Comparison of ENCODE assay signal across 2 cellular contexts in the genomic region with DNA sequence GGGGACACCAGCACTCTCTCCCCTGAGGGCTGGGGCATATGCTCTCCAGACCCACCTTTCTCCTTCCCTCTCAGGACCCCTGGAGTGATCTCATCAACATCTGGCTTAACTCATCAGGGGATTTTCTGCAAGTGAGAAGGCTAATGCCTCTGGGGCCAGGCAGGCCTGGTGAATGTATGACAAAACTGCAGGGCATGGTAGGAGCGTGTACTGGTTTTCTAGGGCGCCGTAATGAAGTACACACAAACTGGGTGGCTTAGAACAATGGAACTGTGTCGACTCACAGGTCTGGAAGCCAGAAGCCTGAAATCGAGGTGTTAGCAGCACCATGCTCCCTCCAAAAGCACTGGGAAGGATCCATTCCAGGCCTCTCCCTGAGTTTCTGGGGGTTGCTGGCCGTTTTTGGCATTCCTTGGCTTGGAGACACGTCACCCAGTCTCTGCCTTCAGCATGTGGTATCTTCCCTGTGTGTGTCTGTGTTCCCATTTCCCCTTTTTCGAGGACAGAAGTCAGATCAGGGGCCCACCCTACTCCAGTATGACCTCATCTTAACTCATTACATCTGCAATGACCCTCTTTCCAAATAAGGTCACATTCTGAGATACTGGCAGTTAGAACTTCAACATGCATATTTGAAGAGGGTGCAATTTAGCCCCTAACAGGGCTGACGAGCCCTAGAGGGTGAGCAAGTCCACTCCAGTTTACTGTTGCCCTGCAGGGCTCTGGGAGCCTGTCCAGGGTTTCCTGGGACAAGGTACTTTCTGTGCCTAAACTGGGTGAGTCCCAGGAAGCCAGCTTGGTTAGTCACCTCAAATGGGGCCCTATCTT.
TF ChIP-seq lines count a peak whose summit lies in the region.

No MANE protein-coding gene starts in this region.

TF ChIP-seq in SK-N-SH, 30 proteins besides CTCF, POLR2A, EP300 and RAD21 (continued from another document):
- TF ChIP-seq GATA2 (CRISPR knock-in tag; IDR thresholded peaks at IDR 0.05) (no peak), FOXM1 (IDR thresholded peaks at IDR 0.05; ENCODE audit: low read depth) (no peak), TCF12 (IDR thresholded peaks at IDR 0.05) (no peak), ELF1 (IDR thresholded peaks at IDR 0.05) (no peak), GABPA (IDR thresholded peaks at IDR 0.05; ENCODE audit: low read depth) (no peak), MXI1 (IDR thresholded peaks at IDR 0.05; ENCODE audit: low read depth, low read length) (no peak), MEF2A (IDR thresholded peaks at IDR 0.05; ENCODE audit: borderline replicate concordance, low read depth) (no peak), RXRA (IDR thresholded peaks at IDR 0.05; ENCODE audit: borderline replicate concordance, low read depth) (no peak), CHD2 (IDR thresholded peaks at IDR 0.05; ENCODE audit: low read length, partially characterized antibody) (no peak), NFIC (IDR thresholded peaks at IDR 0.05; ENCODE audit: borderline replicate concordance) (no peak)
- TF ChIP-seq, protein P1, sequence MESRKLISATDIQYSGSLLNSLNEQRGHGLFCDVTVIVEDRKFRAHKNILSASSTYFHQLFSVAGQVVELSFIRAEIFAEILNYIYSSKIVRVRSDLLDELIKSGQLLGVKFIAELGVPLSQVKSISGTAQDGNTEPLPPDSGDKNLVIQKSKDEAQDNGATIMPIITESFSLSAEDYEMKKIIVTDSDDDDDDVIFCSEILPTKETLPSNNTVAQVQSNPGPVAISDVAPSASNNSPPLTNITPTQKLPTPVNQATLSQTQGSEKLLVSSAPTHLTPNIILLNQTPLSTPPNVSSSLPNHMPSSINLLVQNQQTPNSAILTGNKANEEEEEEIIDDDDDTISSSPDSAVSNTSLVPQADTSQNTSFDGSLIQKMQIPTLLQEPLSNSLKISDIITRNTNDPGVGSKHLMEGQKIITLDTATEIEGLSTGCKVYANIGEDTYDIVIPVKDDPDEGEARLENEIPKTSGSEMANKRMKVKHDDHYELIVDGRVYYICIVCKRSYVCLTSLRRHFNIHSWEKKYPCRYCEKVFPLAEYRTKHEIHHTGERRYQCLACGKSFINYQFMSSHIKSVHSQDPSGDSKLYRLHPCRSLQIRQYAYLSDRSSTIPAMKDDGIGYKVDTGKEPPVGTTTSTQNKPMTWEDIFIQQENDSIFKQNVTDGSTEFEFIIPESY (IDR thresholded peaks at IDR 0.05; ENCODE audit: borderline replicate concordance, low read depth): no peak
TF ChIP-seq in SK-N-SH: peak in this region for 0.

TF ChIP-seq in SK-N-SH treated with all-trans-retinoic acid at 6 μM for 48 hours, 23 proteins besides CTCF, POLR2A, EP300 and RAD21 (continued from another document):
- TF ChIP-seq, protein P2, sequence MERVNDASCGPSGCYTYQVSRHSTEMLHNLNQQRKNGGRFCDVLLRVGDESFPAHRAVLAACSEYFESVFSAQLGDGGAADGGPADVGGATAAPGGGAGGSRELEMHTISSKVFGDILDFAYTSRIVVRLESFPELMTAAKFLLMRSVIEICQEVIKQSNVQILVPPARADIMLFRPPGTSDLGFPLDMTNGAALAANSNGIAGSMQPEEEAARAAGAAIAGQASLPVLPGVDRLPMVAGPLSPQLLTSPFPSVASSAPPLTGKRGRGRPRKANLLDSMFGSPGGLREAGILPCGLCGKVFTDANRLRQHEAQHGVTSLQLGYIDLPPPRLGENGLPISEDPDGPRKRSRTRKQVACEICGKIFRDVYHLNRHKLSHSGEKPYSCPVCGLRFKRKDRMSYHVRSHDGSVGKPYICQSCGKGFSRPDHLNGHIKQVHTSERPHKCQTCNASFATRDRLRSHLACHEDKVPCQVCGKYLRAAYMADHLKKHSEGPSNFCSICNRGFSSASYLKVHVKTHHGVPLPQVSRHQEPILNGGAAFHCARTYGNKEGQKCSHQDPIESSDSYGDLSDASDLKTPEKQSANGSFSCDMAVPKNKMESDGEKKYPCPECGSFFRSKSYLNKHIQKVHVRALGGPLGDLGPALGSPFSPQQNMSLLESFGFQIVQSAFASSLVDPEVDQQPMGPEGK (CRISPR knock-in tag; IDR thresholded peaks at IDR 0.05; ENCODE audit: borderline replicate concordance): no peak
- TF ChIP-seq ZNF8 (CRISPR knock-in tag; IDR thresholded peaks at IDR 0.05): no peak
